ENCODE assay signal across 2 cellular contexts in the genomic region with DNA sequence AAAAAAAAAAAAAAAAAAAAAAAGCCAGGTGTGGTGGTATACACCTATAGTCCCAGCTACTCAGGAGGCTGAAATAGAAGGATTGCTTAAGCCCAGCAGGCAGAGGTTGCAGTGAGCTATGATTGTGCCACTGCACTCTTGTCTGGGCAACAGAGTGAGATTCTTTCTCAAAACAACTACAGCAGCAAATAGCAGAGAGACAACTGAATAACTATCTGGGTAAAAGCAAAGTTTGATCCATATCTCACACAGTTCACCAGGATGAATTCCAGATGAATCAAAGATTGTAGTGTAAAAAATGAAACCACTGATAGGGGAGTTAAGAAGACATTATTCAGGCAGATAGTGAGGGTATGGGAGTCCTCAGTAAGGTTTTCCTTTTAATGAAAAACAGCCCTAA.
TF ChIP-seq lines count a peak whose summit lies in the region.

No MANE protein-coding gene starts in this region.

TF ChIP-seq in K562, 482 proteins besides CTCF, POLR2A, EP300 and RAD21:
- TF ChIP-seq ZNF561 (CRISPR knock-in tag; conservative IDR thresholded peaks at IDR 0.05) = no peak
- no peak for TF ChIP-seq ETV5 (CRISPR knock-in tag; IDR thresholded peaks at IDR 0.05; ENCODE audit: low read depth)
- no peak for TF ChIP-seq JUN (IDR thresholded peaks at IDR 0.05; ENCODE audit: borderline replicate concordance, low read depth, low read length)
- no peak for TF ChIP-seq JUN (CRISPR knock-in tag; IDR thresholded peaks at IDR 0.05; ENCODE audit: borderline replicate concordance)
- no peak for TF ChIP-seq MYBL2 (IDR thresholded peaks at IDR 0.05; ENCODE audit: low read depth)
- TF ChIP-seq MYBL2 (CRISPR knock-in tag; IDR thresholded peaks at IDR 0.05; ENCODE audit: borderline replicate concordance) = no peak

TF ChIP-seq in WTC11, 78 proteins besides CTCF, POLR2A, EP300 and RAD21:
- TF ChIP-seq ZNF423 (CRISPR knock-in tag; IDR thresholded peaks at IDR 0.05) (no peak), FOXK1 (CRISPR knock-in tag; IDR thresholded peaks at IDR 0.05) (no peak), GRHL2 (CRISPR knock-in tag; IDR thresholded peaks at IDR 0.05; ENCODE audit: insufficient replicate concordance, severe bottlenecking) (no peak), ZNF416 (CRISPR knock-in tag; IDR thresholded peaks at IDR 0.05) (no peak), RELA (CRISPR knock-in tag; IDR thresholded peaks at IDR 0.05; ENCODE audit: borderline replicate concordance) (no peak), EMX1 (CRISPR knock-in tag; IDR thresholded peaks at IDR 0.05) (no peak)
